In the genomic region with DNA sequence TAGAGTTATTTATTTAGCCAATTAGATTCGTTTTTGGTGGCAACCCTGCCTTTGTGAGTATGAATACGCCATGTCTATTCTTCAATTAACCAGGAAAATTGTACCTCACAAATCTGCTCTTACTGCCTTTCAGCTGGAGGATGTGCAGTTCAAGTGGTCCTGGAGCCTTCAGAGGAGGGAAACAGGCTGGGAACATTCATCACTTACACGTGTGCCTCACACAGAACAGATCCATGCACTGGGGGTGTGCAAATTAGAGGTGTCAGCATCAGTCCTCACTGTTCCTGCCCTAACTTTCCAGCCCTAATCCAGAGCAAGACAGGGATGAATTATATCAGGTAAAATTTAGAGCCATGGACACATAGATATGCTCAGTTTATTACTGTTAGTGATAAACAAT, we compare ENCODE assay signal across 23 cellular contexts.
DNase-seq lines count a peak whose midpoint lies in the region; ATAC-seq and TF ChIP-seq lines count a peak whose summit lies in the region.
"Had no signal": no experiment of that assay in that cellular context is flagged by ENCODE, and none has a peak within 500 bp of the region (broad histone marks: within the 10 kb centered on the region; RNA-seq: fewer than 3 reads in every experiment).

No MANE protein-coding gene starts in this region.

- peaks cover 28% of the 10 kb centered on the region for H3K9me3 Mint-ChIP-seq in mesothelial cell of epicardium
- peaks cover 6 to 30% of the 10 kb centered on the region in 2 donors for H3K9me3 Mint-ChIP-seq in effector memory CD8-positive, alpha-beta T cell

- no peak for TF ChIP-seq POLR2A in IMR-90 (IDR thresholded peaks at IDR 0.05; ENCODE audit: low read depth, low read length)

- H3K4me3 ChIP-seq in cardiac muscle cell (no peak overlapping the region), IMR-90 (ENCODE audit: insufficient read depth, low read depth, low read length) (no peak overlapping the region), smooth muscle cell (no peak overlapping the region)
- H3K4me3 ChIP-seq: A549; BLaER1 treated with 17β-estradiol and CSF1 and Interleukin-3, amounts not matched to agents 10 nM and 100 nM; GM12878; GM23248 had no signal

- H2AFZ ChIP-seq in IMR-90 (replicated peaks; ENCODE audit: low read length, poor library complexity) (no peak overlapping the region), smooth muscle cell (ENCODE audit: low read depth) (no peak overlapping the region)
- H2AFZ ChIP-seq: GM23248 had no signal

- no peaks in the 10 kb centered on the region for H3K27me3 Mint-ChIP-seq in mesothelial cell of epicardium (ENCODE audit: low read depth)
- H3K27me3 Mint-ChIP-seq in effector memory CD8-positive, alpha-beta T cell = no peaks in the 10 kb centered on the region
- H3K27me3 Mint-ChIP-seq: CD4-positive, alpha-beta T cell had no signal

- H3K9me3 ChIP-seq in cardiac muscle cell (ENCODE audit: low read depth) = no peaks in the 10 kb centered on the region
- peaks cover 10% of the 10 kb centered on the region for H3K9me3 ChIP-seq in IMR-90 (ENCODE audit: control insufficient read depth, insufficient read depth, low read length)
- H3K9me3 ChIP-seq in smooth muscle cell (replicated peaks; ENCODE audit: low read depth) = peaks cover 11% of the 10 kb centered on the region
- H3K9me3 ChIP-seq: A549, BE2C had no signal

- DNase-seq in cardiac muscle cell (ENCODE audit: low read depth in 1 of 2, low spot score in 1 of 2) (peak in 1 of 2 donors; percentile 52), Right ventricle myocardium inferior (ENCODE audit: missing footprints) (no peak), IMR-90 (no peak), mesothelial cell of epicardium (ENCODE audit: low spot score in 2 of 2, unreplicated experiment in 2 of 2) (no peak), smooth muscle cell (lab: John Stamatoyannopoulos, UW; ENCODE audit: unreplicated experiment) (no peak), SW 1271 (lab: John Stamatoyannopoulos, UW) (no peak)
- no peak for DNase-seq in effector memory CD8-positive, alpha-beta T cell
- DNase-seq: 8988T; ACHN; AML-193; BE2C; CD4-positive, alpha-beta T cell; CD8-positive, alpha-beta memory T cell; DMS 273 treated with DMSO at 0.1 percent for 48 hours; DMS79; GDM1; H7; HCEC 1CT had no signal

- H2BK5ac ChIP-seq in IMR-90 (ENCODE audit: low read depth, low read length, poor library complexity, severe bottlenecking) = no peak overlapping the region

- peak overlapping the region; percentile 24; the same call in 1 of the 2 replicates for H2BK20ac ChIP-seq in IMR-90 (ENCODE audit: low read depth, low read length)

- H3K27ac ChIP-seq in cardiac muscle cell = peak overlapping the region; percentile 72
- H3K27ac ChIP-seq in IMR-90 (ENCODE audit: insufficient read depth, low read length) = no peak overlapping the region
- peak overlapping the region; percentile 42 for H3K27ac ChIP-seq in smooth muscle cell (ENCODE audit: low read depth)
- H3K27ac ChIP-seq: A549; BLaER1 treated with 17β-estradiol and CSF1 and Interleukin-3, amounts not matched to agents 10 nM and 100 nM; GM23248 had no signal

- dilution Hi-C loops in IMR-90 (cut with HindIII; ENCODE audit: low sequenced_read_pairs, unreplicated experiment) = no loop called here

- BruUV-seq in IMR-90 (replicated peaks; lab: Mats Ljungman, UMichigan) = no TSS peak

- no peak overlapping the region for H3K4me3 Mint-ChIP-seq in mesothelial cell of epicardium
- H3K4me3 Mint-ChIP-seq in effector memory CD8-positive, alpha-beta T cell = no peak overlapping the region
- H3K4me3 Mint-ChIP-seq: CD14-positive monocyte; CD4-positive, alpha-beta T cell; CD8-positive, alpha-beta memory T cell had no signal

- no peak overlapping the region for H2BK15ac ChIP-seq in IMR-90 (ENCODE audit: low read depth, low read length)

- H4K5ac ChIP-seq in IMR-90 (ENCODE audit: low read depth, low read length) = no peak overlapping the region

- in situ Hi-C loops in IMR-90 (cut with MboI; ENCODE audit: low sequenced_read_pairs) = no loop called here

- CTCF ChIA-PET in IMR-90 (lab: Yijun Ruan, JAX) = no interaction called here

- H2AK5ac ChIP-seq in IMR-90 (ENCODE audit: low read depth, low read length) = peak overlapping the region; percentile 59; the same call in 1 of the 2 replicates

- H4K20me1 ChIP-seq in IMR-90 (ENCODE audit: insufficient read depth, low read length) = no peaks in the 10 kb centered on the region
- no peaks in the 10 kb centered on the region for H4K20me1 ChIP-seq in smooth muscle cell (ENCODE audit: low read depth)
- H4K20me1 ChIP-seq: BLaER1 treated with 17β-estradiol and CSF1 and Interleukin-3, amounts not matched to agents 10 nM and 100 nM had no signal

- peaks cover 23 to 78% of the 10 kb centered on the region in 2 experiments for H3K79me1 ChIP-seq in IMR-90 (ENCODE audit: low read depth in 1 of 2, low read length in 2 of 2)

- H3K36me3 Mint-ChIP-seq in mesothelial cell of epicardium = peaks cover 16% of the 10 kb centered on the region
- no peaks in the 10 kb centered on the region for H3K36me3 Mint-ChIP-seq in effector memory CD8-positive, alpha-beta T cell (ENCODE audit: insufficient read depth)
- H3K36me3 Mint-ChIP-seq: CD14-positive monocyte; CD8-positive, alpha-beta memory T cell had no signal

- ATAC-seq in Right ventricle myocardium inferior (no peak), IMR-90 (ENCODE audit: low read depth) (no peak)
- no peak for ATAC-seq in effector memory CD8-positive, alpha-beta T cell (replicated peaks)
- ATAC-seq: A549, GM12878 had no signal

- WGBS in IMR-90 (ENCODE audit: extremely low coverage in 2 of 2, insufficient read length in 1 of 2), 2 experiments = no CpG with 5 or more reads among the region's 3 CpGs
- 79% methylated on average over 3 of the region's 3 CpGs for WGBS in smooth muscle cell (ENCODE audit: low lambda C conversion rate)

- no peak overlapping the region for H2AK9ac ChIP-seq in IMR-90 (replicated peaks; ENCODE audit: low read depth, low read length, poor library complexity)

- H2BK120ac ChIP-seq in IMR-90 (ENCODE audit: low read depth, low read length) = no peak overlapping the region

- no peak overlapping the region for H3K56ac ChIP-seq in IMR-90 (ENCODE audit: extremely low read depth, insufficient read depth, low read length)

- no peak overlapping the region for H3K9ac ChIP-seq in IMR-90 (ENCODE audit: low read depth, low read length)
- no peak overlapping the region for H3K9ac ChIP-seq in smooth muscle cell (ENCODE audit: low read depth)
- H3K9ac ChIP-seq: BLaER1 treated with 17β-estradiol and CSF1 and Interleukin-3, amounts not matched to agents 10 nM and 100 nM; GM23248 had no signal

- no peak overlapping the region for H3K4me2 ChIP-seq in IMR-90 (ENCODE audit: low read depth, low read length)
- peak overlapping the region; percentile 29 for H3K4me2 ChIP-seq in smooth muscle cell
- H3K4me2 ChIP-seq: A549; BLaER1 treated with 17β-estradiol and CSF1 and Interleukin-3, amounts not matched to agents 10 nM and 100 nM had no signal

- peaks cover 45% of the 10 kb centered on the region for H3K79me2 ChIP-seq in smooth muscle cell (ENCODE audit: low read depth)

- H3K18ac ChIP-seq in IMR-90 (ENCODE audit: low read depth, low read length) = no peak overlapping the region

- peak overlapping the region in 1 of 2 experiments; percentile 20; a peak in 1 of 4 replicates for H4K8ac ChIP-seq in IMR-90 (ENCODE audit: low read depth in 2 of 2, low read length in 2 of 2)

- H3K23ac ChIP-seq in IMR-90 (ENCODE audit: low read depth, low read length) = peak overlapping the region; percentile 54; the same call in 1 of the 2 replicates

- H3K27ac Mint-ChIP-seq in mesothelial cell of epicardium = peak overlapping the region; percentile 45
- H3K27ac Mint-ChIP-seq in effector memory CD8-positive, alpha-beta T cell = no peak overlapping the region
- H3K27ac Mint-ChIP-seq: CD14-positive monocyte; CD4-positive, alpha-beta T cell; CD8-positive, alpha-beta memory T cell had no signal

- peaks cover 17% of the 10 kb centered on the region for H3F3A ChIP-seq in smooth muscle cell (ENCODE audit: low read depth)

- TF ChIP-seq RAD21 in IMR-90 (IDR thresholded peaks at IDR 0.05; ENCODE audit: low read length) = no peak

- H3K4me1 Mint-ChIP-seq in mesothelial cell of epicardium = peaks cover 16% of the 10 kb centered on the region
- H3K4me1 Mint-ChIP-seq in effector memory CD8-positive, alpha-beta T cell (ENCODE audit: low read depth in 2 of 2) = no peaks in the 10 kb centered on the region
- H3K4me1 Mint-ChIP-seq: CD14-positive monocyte; CD8-positive, alpha-beta memory T cell had no signal

- peak overlapping the region; percentile 46; the same call in 1 of the 2 replicates for H3K4ac ChIP-seq in IMR-90 (ENCODE audit: low read depth, low read length)

- no peak overlapping the region for H4K91ac ChIP-seq in IMR-90 (ENCODE audit: insufficient read depth, low read depth, low read length)

- no peak overlapping the region for H3K14ac ChIP-seq in IMR-90 (replicated peaks; ENCODE audit: low read depth, low read length)

- TF ChIP-seq CTCF in cardiac muscle cell (IDR thresholded peaks at IDR 0.05; ENCODE audit: low read depth, low read length) = no peak
- TF ChIP-seq CTCF in IMR-90 (conservative IDR thresholded peaks at IDR 0.05; ENCODE audit: low read depth, low read length) = no peak
- no peak for TF ChIP-seq CTCF in mesothelial cell of epicardium (IDR thresholded peaks at IDR 0.05; ENCODE audit: unreplicated experiment)
- TF ChIP-seq CTCF in smooth muscle cell (IDR thresholded peaks at IDR 0.05; ENCODE audit: borderline replicate concordance, insufficient read depth, poor library complexity, severe bottlenecking) = no peak

- H3K27me3 ChIP-seq in cardiac muscle cell = no peaks in the 10 kb centered on the region
- no peaks in the 10 kb centered on the region for H3K27me3 ChIP-seq in IMR-90 (ENCODE audit: control insufficient read depth, insufficient read depth, low read length)
- no peaks in the 10 kb centered on the region for H3K27me3 ChIP-seq in smooth muscle cell (ENCODE audit: low read depth)
- H3K27me3 ChIP-seq: BE2C; BLaER1 treated with 17β-estradiol and CSF1 and Interleukin-3, amounts not matched to agents 10 nM and 100 nM had no signal

- POLR2A ChIA-PET in IMR-90 (lab: Charles Lee; ENCODE audit: unreplicated experiment) = no interaction called here

- peaks cover 7% of the 10 kb centered on the region for H3K9me1 ChIP-seq in IMR-90 (ENCODE audit: insufficient read depth, low read length)

- intact Hi-C loops in Right ventricle myocardium inferior (cut with DNase I) = no loop called here
- intact Hi-C loops in IMR-90 (cut with micrococcal nuclease) = no loop called here

- H3K4me1 ChIP-seq in cardiac muscle cell (ENCODE audit: low read depth) (peaks cover 9% of the 10 kb centered on the region), IMR-90 (ENCODE audit: control insufficient read depth, insufficient read depth, low read length) (peaks cover 12% of the 10 kb centered on the region), smooth muscle cell (ENCODE audit: low read depth) (peaks cover 14% of the 10 kb centered on the region)
- H3K4me1 ChIP-seq: A549, BE2C had no signal

- H3K36me3 ChIP-seq in cardiac muscle cell (no peaks in the 10 kb centered on the region), IMR-90 (ENCODE audit: control insufficient read depth, insufficient read depth, low read length) (no peaks in the 10 kb centered on the region), smooth muscle cell (ENCODE audit: low read depth) (peaks cover 10% of the 10 kb centered on the region)
- H3K36me3 ChIP-seq: BE2C; BLaER1 treated with 17β-estradiol and CSF1 and Interleukin-3, amounts not matched to agents 10 nM and 100 nM had no signal

TF ChIP-seq in IMR-90, 13 proteins besides CTCF, POLR2A, EP300 and RAD21 (continues in another document):
- no peak for TF ChIP-seq CEBPB (IDR thresholded peaks at IDR 0.05; ENCODE audit: low read depth, low read length)
